21 cellular contexts compared by ENCODE assay signal in genomic region chr18:61544178-61544577, GRCh38.
"Had no signal": no experiment of that assay in that cellular context is flagged by ENCODE, and none has a peak within 500 bp of the region (broad histone marks: within the 10 kb centered on the region; RNA-seq: fewer than 3 reads in every experiment).

No MANE protein-coding gene starts in this region.

- H3K4me1 ChIP-seq: breast epithelium had no signal

- H3K27me3 ChIP-seq: breast epithelium had no signal

- DNase-seq: activated CD4-positive, alpha-beta T cell treated with anti-CD3 and anti-CD28 coated beads for 48 hours; activated CD4-positive, alpha-beta T cell treated with anti-CD3 and anti-CD28 coated beads, Interleukin-2, amount 50 U/mL, for 4 hours; activated CD4-positive, CD25-positive, alpha-beta regulatory T cell treated with anti-CD3 and anti-CD28 coated beads, Interleukin-2, amount 50 U/mL, for 72 hours; activated CD8-positive, alpha-beta memory T cell treated with anti-CD3 and anti-CD28 coated beads, Interleukin-2, amount 50 U/mL, for 48 hours; activated CD8-positive, alpha-beta T cell treated with anti-CD3 and anti-CD28 coated beads, Interleukin-2, amount 10 ng/mL, durations not matched to agents 7 days and 5 days; activated effector memory CD4-positive, alpha-beta T cell treated with Interleukin-2 at 50 U/mL for 16 hours; activated naive CD4-positive, alpha-beta T cell; activated T-cell treated with anti-CD3 and anti-CD28 coated beads, Interleukin-2, amount 50 U/mL, for 1 hour; aorta; central memory CD4-positive, alpha-beta T cell; KG1; NCI-H1048; NCI-H146; NCI-H226; NCI-H526 treated with DMSO at 0.1 percent for 48 hours; NCI-H82; NK-92 treated with Interleukin-12 subunit alpha and Interleukin-12 subunit beta, amount 100 ng/mL, for 24 hours; PC-3 had no signal

- H3K36me3 ChIP-seq: breast epithelium had no signal

- H3K4me3 ChIP-seq: breast epithelium had no signal

- H3K9me3 ChIP-seq: breast epithelium had no signal

- ATAC-seq: activated CD8-positive, alpha-beta T cell treated with anti-CD3 and anti-CD28 coated beads, Interleukin-2, amount 10 ng/mL, durations not matched to agents 7 days and 5 days; PC-3; SK-N-SH treated with all-trans-retinoic acid at 6 μM for 48 hours; WTC11 had no signal

- H3K27ac ChIP-seq: breast epithelium had no signal
